Comparison of ENCODE assay signal across 11 cellular contexts in the genomic region with DNA sequence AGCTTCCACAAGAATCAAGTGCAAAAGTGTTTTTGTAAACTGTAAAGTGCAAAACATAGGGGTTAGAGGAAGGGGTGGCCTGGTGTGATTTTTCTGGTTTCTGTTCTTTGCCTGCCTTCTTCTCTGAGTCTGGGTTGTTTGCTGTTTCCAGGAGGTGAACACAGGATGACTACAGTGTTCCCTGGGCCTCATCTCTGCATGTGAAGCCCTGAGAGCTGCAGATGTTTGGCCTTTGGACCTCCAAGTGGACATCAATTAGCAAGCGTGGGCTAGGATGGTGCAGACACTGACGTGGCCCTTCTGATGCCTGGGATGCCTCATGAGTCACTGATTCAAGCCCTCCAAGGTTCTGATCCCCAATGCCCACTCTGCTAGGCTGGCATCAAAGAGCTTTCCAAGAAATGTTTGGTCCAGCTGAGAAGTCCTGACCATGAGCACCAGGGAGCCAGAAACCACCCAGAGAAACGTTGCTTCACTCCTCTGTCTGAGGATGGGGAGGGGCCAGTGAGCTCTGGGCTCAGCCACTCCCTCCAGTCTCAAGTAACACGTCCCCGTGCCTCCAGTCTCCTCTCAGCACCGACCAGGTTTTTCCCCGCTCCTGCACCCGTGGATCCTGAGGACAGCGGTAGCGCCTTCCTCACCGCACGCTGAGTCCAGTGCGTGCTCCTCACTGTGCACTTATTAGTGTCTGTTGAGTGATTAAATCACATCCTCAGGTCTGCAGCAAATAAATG. TPM values are rescaled to one million over a fixed set of nuclear protein-coding genes. Genes with fewer than 3 reads are reported as not detected.
DNase-seq lines count a peak whose midpoint lies in the region; ATAC-seq and TF ChIP-seq lines count a peak whose summit lies in the region.
"Had no signal": no experiment of that assay in that cellular context is flagged by ENCODE, and none has a peak within 500 bp of the region (broad histone marks: within the 10 kb centered on the region; RNA-seq: fewer than 3 reads in every experiment).

No MANE protein-coding gene starts in this region.

- peak overlapping the region; percentile 15 to 36 for H3K4me3 Mint-ChIP-seq in effector memory CD8-positive, alpha-beta T cell
- no peak overlapping the region for H3K4me3 Mint-ChIP-seq in neural progenitor cell

- H3K27ac Mint-ChIP-seq in effector memory CD8-positive, alpha-beta T cell = peak overlapping the region in 1 of 2 donors; percentile 63
- H3K27ac Mint-ChIP-seq in neural progenitor cell = no peak overlapping the region

- H4K20me1 ChIP-seq in neural progenitor cell (ENCODE audit: low read depth) = no peaks in the 10 kb centered on the region

- H3K79me2 ChIP-seq in neural progenitor cell (ENCODE audit: low read depth) = no peaks in the 10 kb centered on the region

- H3K4me2 ChIP-seq in neural progenitor cell = peak overlapping the region; percentile 35

- no peak overlapping the region for H3K4me3 ChIP-seq in neural progenitor cell
- H3K4me3 ChIP-seq: colonic mucosa, SJSA1 had no signal

- peaks cover 11 to 46% of the 10 kb centered on the region in 2 donors for H3K27me3 Mint-ChIP-seq in effector memory CD8-positive, alpha-beta T cell
- peaks cover 17% of the 10 kb centered on the region for H3K27me3 Mint-ChIP-seq in neural progenitor cell (ENCODE audit: insufficient read depth, low read depth)

- H3K27me3 ChIP-seq in neural progenitor cell = peaks cover 36% of the 10 kb centered on the region
- H3K27me3 ChIP-seq: colonic mucosa, SJSA1 had no signal

- no peak overlapping the region for H3K27ac ChIP-seq in neural progenitor cell
- H3K27ac ChIP-seq: colonic mucosa, SJSA1 had no signal

- no peak for ATAC-seq in effector memory CD8-positive, alpha-beta T cell (replicated peaks)
- no peak for ATAC-seq in HG03378 (IDR thresholded peaks at IDR 0.05; ENCODE audit: unreplicated experiment)

- H3K9me3 Mint-ChIP-seq in effector memory CD8-positive, alpha-beta T cell = no peaks in the 10 kb centered on the region
- H3K9me3 Mint-ChIP-seq in neural progenitor cell = no peaks in the 10 kb centered on the region

- H3K9me3 ChIP-seq in neural progenitor cell (ENCODE audit: low read depth) = no peaks in the 10 kb centered on the region
- H3K9me3 ChIP-seq: colonic mucosa, SJSA1 had no signal

- H3K9ac ChIP-seq in neural progenitor cell = no peak overlapping the region

- no peaks in the 10 kb centered on the region for H3F3A ChIP-seq in neural progenitor cell (ENCODE audit: low read depth)

- peak; percentile 9 for DNase-seq in EL
- DNase-seq in NAMALWA (ENCODE audit: low spot score) = peak; percentile 3
- DNase-seq in effector memory CD8-positive, alpha-beta T cell = no peak
- peak; percentile 70 for DNase-seq in neural progenitor cell (ENCODE audit: low spot score)
- DNase-seq in middle frontal gyrus (ENCODE audit: extremely low spot score, low spot score) = no peak
- DNase-seq in NCI-H510A (lab: John Stamatoyannopoulos, UW) = no peak
- no peak for DNase-seq in cerebellum (ENCODE audit: low spot score)
- DNase-seq: GF-D8 had no signal

- H3K4me1 ChIP-seq in neural progenitor cell = no peaks in the 10 kb centered on the region
- H3K4me1 ChIP-seq: colonic mucosa, SJSA1 had no signal

- no peaks in the 10 kb centered on the region for H3K36me3 ChIP-seq in neural progenitor cell
- H3K36me3 ChIP-seq: colonic mucosa, SJSA1 had no signal

- no peak overlapping the region for H2AFZ ChIP-seq in neural progenitor cell (replicated peaks)

- no peak for TF ChIP-seq CTCF in neural progenitor cell (IDR thresholded peaks at IDR 0.05)

- H3K4me1 Mint-ChIP-seq in effector memory CD8-positive, alpha-beta T cell (ENCODE audit: low read depth in 2 of 2) = peaks cover 4 to 12% of the 10 kb centered on the region in 2 donors
- H3K4me1 Mint-ChIP-seq in neural progenitor cell = peaks cover 7% of the 10 kb centered on the region

- H3K36me3 Mint-ChIP-seq in effector memory CD8-positive, alpha-beta T cell (ENCODE audit: insufficient read depth) = no peaks in the 10 kb centered on the region
- no peaks in the 10 kb centered on the region for H3K36me3 Mint-ChIP-seq in neural progenitor cell

RNA-seq across cellular contexts. Expression of gene IL9, which starts 7.6 kb away (rescaled TPM):
- not detected in 2 replicates for total RNA-seq in neural progenitor cell (ENCODE audit: low replicate concordance)
- not detected for total RNA-seq in cerebellum
- total RNA-seq: colonic mucosa, SJSA1 had no signal

RNA-seq across cellular contexts. Expression of gene SLC25A48, which starts 53.6 kb away (rescaled TPM):
- not detected in 2 replicates for total RNA-seq in neural progenitor cell (ENCODE audit: low replicate concordance)
- 0.91 TPM for total RNA-seq in cerebellum
- total RNA-seq: SJSA1 had no signal

Comparison
In these comparisons a context has a peak if more than half of its experiments do, and no peak if none do; other contexts are left out.
1. DNase-seq: peak in EL (single experiment), NAMALWA (single experiment) and neural progenitor cell (single experiment); none in effector memory CD8-positive, alpha-beta T cell (0 of 3), middle frontal gyrus (single experiment), NCI-H510A (single experiment) and cerebellum (single experiment).